In genomic region chr16:31074814-31075183, GRCh38 we compare ENCODE assay signal across 8 cellular contexts. TPM values are rescaled to one million over a fixed set of nuclear protein-coding genes. Genes with fewer than 3 reads are reported as not detected.
DNase-seq lines count a peak whose midpoint lies in the region; ATAC-seq, FAIRE-seq and TF ChIP-seq lines count a peak whose summit lies in the region.

No MANE protein-coding gene starts in this region.

- H3K4me2 ChIP-seq in Karpas-422 (ENCODE audit: low read depth, low read length, poor library complexity, severe bottlenecking) = peak overlapping the region; percentile 90

- H3K27ac ChIP-seq in AG04450 (ENCODE audit: low read depth, low read length) (peak overlapping the region; percentile 90), Karpas-422 (ENCODE audit: low read length) (peak overlapping the region; percentile 72), cingulate gyrus (ENCODE audit: low read depth, low read length) (peak overlapping the region; percentile 90)

- H3K4me1 ChIP-seq in Karpas-422 (ENCODE audit: low read length) = peaks cover 24% of the 10 kb centered on the region

- H2AFZ ChIP-seq in Karpas-422 (ENCODE audit: low read length) = no peak overlapping the region

- no peak for TF ChIP-seq POLR2A in H54 (IDR thresholded peaks at IDR 0.05; ENCODE audit: low read depth, low read length)

- peaks cover 0 to 10% of the 10 kb centered on the region in 2 donors for H3K36me3 Mint-ChIP-seq in naive B cell

- 0 out of 2 replicates have a peak, but pooled peaks have one; percentile 14 for TF ChIP-seq CTCF in AG04450 (IDR thresholded peaks at IDR 0.05; ENCODE audit: low read depth, low read length)

- peak overlapping the region; percentile 90 to 99 (median 96) for H3K4me3 Mint-ChIP-seq in naive B cell

- H3K27me3 Mint-ChIP-seq in naive B cell = no peaks in the 10 kb centered on the region

- H3K9me3 ChIP-seq in AG04450 (ENCODE audit: control insufficient read depth, insufficient read depth, low read length) (peaks cover 4% of the 10 kb centered on the region; the same call in 1 of the 2 replicates), Karpas-422 (ENCODE audit: low read length) (no peaks in the 10 kb centered on the region)

- FAIRE-seq in H54 (lab: Jason Lieb, UNC) = no peak

- POLR2A ChIA-PET in AG04450 (lab: Yijun Ruan, JAX) = interaction anchor here (0.6 to 2.4 kb wide), 14 partner anchors 10 to 105 kb away, joined by 3 to 21 read pairs (median 5); partner anchors contain the start of genes FUS, KAT8 and VKORC1

- H4K20me1 ChIP-seq in Karpas-422 (ENCODE audit: insufficient read depth, low read depth, low read length) = peaks cover 6% of the 10 kb centered on the region; the same call in 1 of the 2 replicates

- peak overlapping the region; percentile 90 for H3K9ac ChIP-seq in Karpas-422 (ENCODE audit: low read length)

- H3K27ac Mint-ChIP-seq in naive B cell = peak overlapping the region; percentile 96 to 99 (median 98)

- CTCF ChIA-PET in AG04450 (lab: Charles Lee) = interaction anchor here (1.0 to 2.4 kb wide), 2 partner anchors 67 to 386 kb away, joined by 3 to 9 read pairs; no protein-coding TSS in a partner anchor

- H3K4me3 ChIP-seq in AG04450 (ENCODE audit: low read depth, low read length) = peak overlapping the region; percentile 99
- peak overlapping the region; percentile 94 for H3K4me3 ChIP-seq in Karpas-422 (ENCODE audit: low read length)

- peaks cover 65% of the 10 kb centered on the region for H3K79me2 ChIP-seq in Karpas-422 (ENCODE audit: low read length)

- H3K4me1 Mint-ChIP-seq in naive B cell = peaks cover 20 to 64% (median 45%) of the 10 kb centered on the region in 3 donors

- DNase-seq in AG04450 (ENCODE audit: low read depth, low spot score) = no peak
- DNase-seq in Karpas-422 = no peak
- no peak for DNase-seq in naive B cell
- no peak for DNase-seq in H54 (ENCODE audit: insufficient read length, low spot score)
- no peak for DNase-seq in NCI-H524 (lab: John Stamatoyannopoulos, UW)
- DNase-seq in T-helper 9 cell = no peak
- DNase-seq in activated CD4-positive, CD25-positive, alpha-beta regulatory T cell treated with anti-CD3 and anti-CD28 coated beads, Interleukin-2, amount 50 U/mL, for 72 hours = no peak

- no peaks in the 10 kb centered on the region for H3K9me3 Mint-ChIP-seq in naive B cell

- no peak for ATAC-seq in naive B cell (ENCODE audit: low read depth in 2 of 2)

- H3K36me3 ChIP-seq in Karpas-422 (ENCODE audit: insufficient read depth, low read length) = 0 out of 2 replicates have a peak, but pooled peaks cover 6% of the 10 kb centered on the region

- no peaks in the 10 kb centered on the region for H3K27me3 ChIP-seq in AG04450 (ENCODE audit: control insufficient read depth, insufficient read depth, low read length)
- H3K27me3 ChIP-seq in Karpas-422 (ENCODE audit: low read length) = no peaks in the 10 kb centered on the region

- H3K9me2 ChIP-seq in Karpas-422 (replicated peaks; ENCODE audit: insufficient read depth, low read length) = no peaks in the 10 kb centered on the region

RNA-seq across cellular contexts. Expression of gene ZNF646, which starts 0.6 kb away (rescaled TPM):
- polyA plus RNA-seq in AG04450 (2011; rRNA removed) (2.4 and 4.5 TPM in 2 replicates), naive B cell (ENCODE audit: low read depth in 6 of 6) (10 to 100 TPM in 1 of 6 donors, 1 to 10 TPM in 5; 3.6 to 13.5 (median 6.1) TPM)
- 5.6 and 17.0 TPM in 2 replicates for polyA minus RNA-seq in AG04450 (2011; rRNA and poly(A)+ RNA removed)
- total RNA-seq in Karpas-422 (2014; rRNA removed; shearing (Covaris generic); ENCODE audit: low replicate concordance) = 22.0 and 23.3 TPM in 2 replicates

RNA-seq across cellular contexts. Expression of gene ZNF668, which starts 0.8 kb away (rescaled TPM):
- polyA plus RNA-seq in AG04450 (2011; rRNA removed) (5.9 and 8.6 TPM in 2 replicates), naive B cell (ENCODE audit: low read depth in 6 of 6) (1 to 10 TPM; 3.8 to 7.5 (median 5.9) TPM)
- 6.0 and 8.0 TPM in 2 replicates for polyA minus RNA-seq in AG04450 (2011; rRNA and poly(A)+ RNA removed)
- total RNA-seq in Karpas-422 (2014; rRNA removed; shearing (Covaris generic); ENCODE audit: low replicate concordance) = 6.0 and 7.7 TPM in 2 replicates

RNA-seq across cellular contexts. Expression of gene PRSS53, which starts 13.9 kb away (rescaled TPM):
- polyA plus RNA-seq in AG04450 (2011; rRNA removed) (0.67 and 0.79 TPM in 2 replicates), naive B cell (ENCODE audit: low read depth in 6 of 6) (under 1 TPM in 4 of 6 donors, not detected in 2; 0.19 to 0.77 (median 0.50) TPM)
- polyA minus RNA-seq in AG04450 (2011; rRNA and poly(A)+ RNA removed) = 0.51 and 1.3 TPM in 2 replicates
- total RNA-seq in Karpas-422 (2014; rRNA removed; shearing (Covaris generic); ENCODE audit: low replicate concordance) = 3.2 and 4.0 TPM in 2 replicates

RNA-seq across cellular contexts. Expression of gene VKORC1, which starts 19.8 kb away (rescaled TPM):
- 210 and 272 TPM in 2 replicates for polyA plus RNA-seq in AG04450 (2011; rRNA removed)
- polyA minus RNA-seq in AG04450 (2011; rRNA and poly(A)+ RNA removed) = 118 and 162 TPM in 2 replicates
- 70.2 and 93.9 TPM in 2 replicates for total RNA-seq in Karpas-422 (2014; rRNA removed; shearing (Covaris generic); ENCODE audit: low replicate concordance)
- polyA plus RNA-seq in naive B cell (ENCODE audit: low read depth in 6 of 6) = 10 to 100 TPM; 61.9 to 77.4 (median 66.6) TPM

RNA-seq across cellular contexts. Expression of gene BCKDK, which starts 33.4 kb away (rescaled TPM):
- polyA plus RNA-seq in AG04450 (2011; rRNA removed) (31.6 and 42.3 TPM in 2 replicates), naive B cell (ENCODE audit: low read depth in 6 of 6) (10 to 100 TPM; 23.1 to 41.2 (median 27.3) TPM)
- 33.0 and 40.9 TPM in 2 replicates for polyA minus RNA-seq in AG04450 (2011; rRNA and poly(A)+ RNA removed)
- total RNA-seq in Karpas-422 (2014; rRNA removed; shearing (Covaris generic); ENCODE audit: low replicate concordance) = 28.4 and 37.5 TPM in 2 replicates
